8 cellular contexts compared by ENCODE assay signal in genomic region chr14:54776361-54777001, GRCh38.
DNase-seq lines count a peak whose midpoint lies in the region; ATAC-seq lines count a peak whose summit lies in the region.

No MANE protein-coding gene starts in this region.

- DNase-seq in NCI-H2227 treated with DMSO at 0.1 percent for 48 hours (lab: John Stamatoyannopoulos, UW) (peak; percentile 8), activated T-cell treated with anti-CD3 and anti-CD28 coated beads for 4 hours (peak; percentile 10), Right ventricle myocardium superior (peak; percentile 80), NCI-H2171 (lab: John Stamatoyannopoulos, UW) (no peak)
- DNase-seq in stimulated activated CD4-positive, alpha-beta T cell treated with anti-CD3 and anti-CD28 coated beads, Interleukin-4, amount 100 ng/mL, for 24 hours, result peak; percentile 82

- intact Hi-C loops in Right ventricle myocardium superior (cut with DNase I), result no loop called here

- peak; percentile 32 for ATAC-seq in GM18502 (IDR thresholded peaks at IDR 0.05; ENCODE audit: poor library complexity, unreplicated experiment)
- ATAC-seq in Right ventricle myocardium superior (ENCODE audit: poor library complexity), result peak; percentile 58
- ATAC-seq in HG03439 (IDR thresholded peaks at IDR 0.05; ENCODE audit: unreplicated experiment), result no peak
- no peak for ATAC-seq in GM18520 (IDR thresholded peaks at IDR 0.05; ENCODE audit: unreplicated experiment)

Comparison
In these comparisons a context has a peak if more than half of its experiments do, and no peak if none do; other contexts are left out.
1. ATAC-seq: peak in GM18502 (single experiment) and Right ventricle myocardium superior (single experiment); none in HG03439 (single experiment) and GM18520 (single experiment).